Comparison of ENCODE assay signal across 8 cellular contexts in the genomic region with DNA sequence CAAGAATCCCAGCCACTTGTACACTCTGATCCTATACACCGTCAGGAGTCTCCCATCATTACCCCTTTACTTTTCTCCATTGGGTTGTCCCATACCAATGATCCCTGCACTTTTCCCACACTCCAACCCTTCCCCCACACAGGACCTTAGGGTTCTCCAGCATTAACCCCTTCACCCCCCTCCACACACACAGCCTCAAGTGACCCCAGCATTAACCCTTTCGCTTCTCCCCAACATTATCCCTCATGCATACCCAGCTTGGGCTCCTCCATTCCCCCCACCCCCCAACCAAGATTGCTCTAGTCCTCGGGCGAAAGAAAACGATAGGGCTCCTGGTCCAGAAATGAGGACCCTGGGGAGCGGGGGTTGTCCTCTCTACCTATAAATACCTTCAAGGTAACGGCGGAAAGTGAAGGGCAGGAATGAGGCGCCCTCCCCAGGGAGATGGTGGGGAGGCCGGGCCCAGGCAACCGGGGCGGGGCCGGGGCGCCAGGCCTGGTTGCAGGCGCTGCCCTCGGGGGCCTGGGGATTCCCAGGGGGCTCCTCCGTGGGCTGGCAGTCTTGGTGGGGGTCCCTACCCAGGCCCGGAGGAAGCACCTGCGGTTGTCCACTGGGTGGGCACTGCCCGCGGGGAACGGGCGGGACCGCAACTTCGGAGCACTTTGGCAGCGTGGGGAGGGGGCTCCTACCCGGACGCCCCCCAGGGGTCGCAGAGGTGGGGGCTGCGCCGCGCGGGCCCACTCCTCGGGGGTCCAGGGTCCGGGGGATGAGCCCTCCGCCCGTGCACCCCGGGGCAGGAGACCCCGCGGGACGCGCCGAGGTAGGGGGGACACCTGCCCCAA. TPM values are rescaled to one million over a fixed set of nuclear protein-coding genes. Genes with fewer than 3 reads are reported as not detected.
DNase-seq lines count a peak whose midpoint lies in the region; ATAC-seq, FAIRE-seq and TF ChIP-seq lines count a peak whose summit lies in the region.

No MANE protein-coding gene starts in this region.

- H3K27me3 ChIP-seq in lung (ENCODE audit: control insufficient read depth, insufficient read depth) = no peaks in the 10 kb centered on the region

- TF ChIP-seq CTCF in lung (IDR thresholded peaks at IDR 0.05; ENCODE audit: control extremely low read depth, extremely low read depth) = no peak

- FAIRE-seq in G401.6 (lab: Jason Lieb, UNC) = peak; percentile 96

- DNase-seq in amniotic epithelial cell (ENCODE audit: low read depth) (peak; percentile 23), lung (ENCODE audit: low spot score) (no peak), NOMO-1 treated with DMSO at 0.1 percent for 48 hours (lab: John Stamatoyannopoulos, UW; ENCODE audit: unreplicated experiment) (no peak), NCI-H510A treated with DMSO at 0.1 percent for 48 hours (lab: John Stamatoyannopoulos, UW) (no peak), AG20443 (ENCODE audit: low spot score) (no peak)

- peaks cover 0 to 8% of the 10 kb centered on the region in 2 donors for H3K36me3 ChIP-seq in lung (ENCODE audit: control insufficient read depth in 2 of 2, insufficient read depth in 2 of 2, low read length in 2 of 2)

- H3K9me3 ChIP-seq in lung (ENCODE audit: control insufficient read depth in 2 of 2, insufficient read depth in 1 of 2, low read length in 1 of 2) = no peaks in the 10 kb centered on the region

- peak; percentile 12 for ATAC-seq in HG02970 (IDR thresholded peaks at IDR 0.05; ENCODE audit: low FRiP score, unreplicated experiment)
- ATAC-seq in lung (ENCODE audit: insufficient read depth, low FRiP score) = no peak
- no peak for ATAC-seq in HG03565 (IDR thresholded peaks at IDR 0.05; ENCODE audit: unreplicated experiment)

- H3K4me3 ChIP-seq in lung = peak overlapping the region; percentile 28

- 5 to 8% methylated on average over 29 to 43 of the region's 43 CpGs for WGBS in lung, 2 donors

- H3K27ac ChIP-seq in lung (ENCODE audit: low read depth in 1 of 2, low read length in 1 of 2) = peak overlapping the region in 1 of 2 donors; percentile 76

- H3K4me1 ChIP-seq in lung (ENCODE audit: control insufficient read depth in 2 of 2, insufficient read depth in 2 of 2, low read length in 2 of 2) = peaks cover 5 to 8% of the 10 kb centered on the region in 2 donors

RNA-seq across cellular contexts. Expression of gene WIZ, which starts 0.8 kb away (rescaled TPM):
- 10 to 100 TPM; 24.0 to 42.6 TPM for total RNA-seq in lung
- 10 to 100 TPM; 14.5 to 22.7 TPM for polyA plus RNA-seq in lung

RNA-seq across cellular contexts. Expression of gene RASAL3, which starts 15.3 kb away (rescaled TPM):
- total RNA-seq in lung = 10 to 100 TPM in 1 of 2 donors, 1 to 10 TPM in 1; 4.6 to 13.3 TPM
- polyA plus RNA-seq in lung = 10 to 100 TPM in 1 of 2 donors, 1 to 10 TPM in 1; 5.9 to 18.2 TPM

RNA-seq across cellular contexts. Expression of gene AKAP8L, which starts 30.2 kb away (rescaled TPM):
- total RNA-seq in lung = 100 to 1,000 TPM in 1 of 2 donors, 10 to 100 TPM in 1; 84.1 to 118 TPM
- polyA plus RNA-seq in lung = 10 to 100 TPM; 52.5 to 76.2 TPM

RNA-seq across cellular contexts. Expression of gene PGLYRP2, which starts 30.3 kb away (rescaled TPM):
- not detected for total RNA-seq in lung
- polyA plus RNA-seq in lung = under 1 TPM in 1 of 2 donors, not detected in 1; 0.10 TPM

RNA-seq across cellular contexts. Expression of gene CYP4F22, which starts 59.3 kb away (rescaled TPM):
- under 1 TPM in 1 of 2 donors, not detected in 1; 0.18 TPM for total RNA-seq in lung
- polyA plus RNA-seq in lung = under 1 TPM in 1 of 2 donors, not detected in 1; 0.07 TPM
